Comparison of ENCODE assay signal across 15 cellular contexts in the genomic region with DNA sequence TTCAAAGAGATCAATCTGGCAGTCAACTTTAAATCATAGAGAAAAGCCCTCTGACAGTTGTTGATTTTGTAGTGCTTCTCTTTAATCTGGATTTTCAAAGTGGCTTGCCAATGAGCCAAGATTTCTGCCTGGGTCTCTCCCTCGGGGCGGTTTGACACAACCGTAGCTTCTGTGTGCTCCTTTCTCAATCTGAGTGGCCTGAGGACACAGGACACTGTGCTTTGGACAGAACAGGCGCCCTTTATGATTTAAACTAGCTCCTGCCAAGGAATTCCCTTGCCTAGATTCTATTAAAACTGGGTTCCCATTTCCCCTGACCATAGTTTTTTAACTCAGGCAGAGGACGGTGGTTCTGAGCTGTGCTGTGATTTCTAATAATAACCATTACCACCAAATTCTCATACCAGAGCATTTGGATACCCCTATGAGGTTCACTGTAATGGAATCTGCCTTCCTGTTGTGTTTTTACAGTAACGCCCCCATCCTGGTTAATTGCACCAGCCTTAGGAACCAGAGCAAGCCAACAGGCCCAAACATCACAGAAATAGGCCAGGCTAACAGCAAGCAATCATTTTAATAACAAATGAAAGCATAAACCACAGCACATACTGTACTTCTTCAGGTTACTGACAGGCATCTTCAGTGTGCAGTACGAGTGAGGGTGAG. TPM values are rescaled to one million over a fixed set of nuclear protein-coding genes. Genes with fewer than 3 reads are reported as not detected.
DNase-seq lines count a peak whose midpoint lies in the region; ATAC-seq and TF ChIP-seq lines count a peak whose summit lies in the region.
"Had no signal": no experiment of that assay in that cellular context is flagged by ENCODE, and none has a peak within 500 bp of the region (broad histone marks: within the 10 kb centered on the region; RNA-seq: fewer than 3 reads in every experiment).

No MANE protein-coding gene starts in this region.

- TF ChIP-seq POLR2A in prostate gland (IDR thresholded peaks at IDR 0.05): no peak

- H3K4me3 Mint-ChIP-seq in activated CD4-positive, alpha-beta memory T cell treated with anti-CD3 and anti-CD28 coated beads for 36 hours: no peak overlapping the region

- no peak overlapping the region for H3K4me3 ChIP-seq in AG04450 (ENCODE audit: low read depth, low read length)
- no peak overlapping the region for H3K4me3 ChIP-seq in SJCRH30
- H3K4me3 ChIP-seq in fibroblast of the aortic adventitia (ENCODE audit: low read depth, low read length): no peak overlapping the region
- H3K4me3 ChIP-seq in prostate gland: peak overlapping the region in 1 of 2 donors; percentile 4
- H3K4me3 ChIP-seq: BLaER1 treated with 17β-estradiol and CSF1 and Interleukin-3, amounts not matched to agents 10 nM and 100 nM had no signal

- H3K4me1 ChIP-seq in SJCRH30: peaks cover 20% of the 10 kb centered on the region
- peaks cover 21% of the 10 kb centered on the region for H3K4me1 ChIP-seq in prostate gland (replicated peaks)

- H3K4me1 Mint-ChIP-seq in activated CD4-positive, alpha-beta memory T cell treated with anti-CD3 and anti-CD28 coated beads for 36 hours (ENCODE audit: low read depth): no peaks in the 10 kb centered on the region

- H3K27ac Mint-ChIP-seq in activated CD4-positive, alpha-beta memory T cell treated with anti-CD3 and anti-CD28 coated beads for 36 hours: no peak overlapping the region

- DNase-seq in AG04450 (ENCODE audit: low read depth, low spot score) (no peak), SJCRH30 (no peak), fibroblast of the aortic adventitia (ENCODE audit: low read depth) (peak; percentile 34), prostate gland (ENCODE audit: low spot score) (no peak), T-helper 2 cell (no peak), NCI-H510A (lab: John Stamatoyannopoulos, UW) (no peak)
- DNase-seq in activated CD4-positive, alpha-beta memory T cell treated with anti-CD3 and anti-CD28 coated beads for 36 hours: no peak
- DNase-seq: activated CD4-positive, CD25-positive, alpha-beta regulatory T cell; left colon; MM.1S; NCI-H446 treated with DMSO at 0.1 percent for 48 hours; SHP77 had no signal

- no peak for ATAC-seq in HG03565 (IDR thresholded peaks at IDR 0.05; ENCODE audit: unreplicated experiment)
- ATAC-seq: left colon had no signal

- no peaks in the 10 kb centered on the region for H3K36me3 ChIP-seq in SJCRH30
- no peaks in the 10 kb centered on the region for H3K36me3 ChIP-seq in prostate gland

- no peaks in the 10 kb centered on the region for H3K36me3 Mint-ChIP-seq in activated CD4-positive, alpha-beta memory T cell treated with anti-CD3 and anti-CD28 coated beads for 36 hours

- no peaks in the 10 kb centered on the region for H3K9me3 Mint-ChIP-seq in activated CD4-positive, alpha-beta memory T cell treated with anti-CD3 and anti-CD28 coated beads for 36 hours

- peak overlapping the region; percentile 58 for H3K27ac ChIP-seq in AG04450 (ENCODE audit: low read depth, low read length)
- H3K27ac ChIP-seq in SJCRH30: peak overlapping the region; percentile 23; the same call in 1 of the 2 replicates
- peak overlapping the region; percentile 97 to 100 for H3K27ac ChIP-seq in prostate gland
- H3K27ac ChIP-seq: BLaER1 treated with 17β-estradiol and CSF1 and Interleukin-3, amounts not matched to agents 10 nM and 100 nM; HL-60 had no signal

- WGBS in prostate gland: 23% methylated on average over 7 of the region's 7 CpGs

- POLR2A ChIA-PET in AG04450 (lab: Yijun Ruan, JAX): interaction anchor here (0.6 to 0.9 kb wide), 2 partner anchors 38 to 195 kb away, joined by 7 read pairs; no protein-coding TSS in a partner anchor
- POLR2A ChIA-PET in activated CD4-positive, alpha-beta memory T cell treated with anti-CD3 and anti-CD28 coated beads for 36 hours (lab: Charles Lee): no interaction called here

- peaks cover 29% of the 10 kb centered on the region for H3K27me3 Mint-ChIP-seq in activated CD4-positive, alpha-beta memory T cell treated with anti-CD3 and anti-CD28 coated beads for 36 hours

- no peaks in the 10 kb centered on the region for H3K9me3 ChIP-seq in AG04450 (ENCODE audit: control insufficient read depth, insufficient read depth, low read length)
- no peaks in the 10 kb centered on the region for H3K9me3 ChIP-seq in SJCRH30 (replicated peaks)
- no peaks in the 10 kb centered on the region for H3K9me3 ChIP-seq in prostate gland
- H3K9me3 ChIP-seq: BLaER1 treated with 17β-estradiol and CSF1 and Interleukin-3, amounts not matched to agents 10 nM and 100 nM had no signal

- TF ChIP-seq CTCF in AG04450 (IDR thresholded peaks at IDR 0.05; ENCODE audit: low read depth, low read length): no peak
- no peak for TF ChIP-seq CTCF in fibroblast of the aortic adventitia (IDR thresholded peaks at IDR 0.05; ENCODE audit: insufficient read depth, low read length)
- TF ChIP-seq CTCF in prostate gland (IDR thresholded peaks at IDR 0.05): no peak

- H3K27me3 ChIP-seq in AG04450 (ENCODE audit: control insufficient read depth, insufficient read depth, low read length) (no peaks in the 10 kb centered on the region), SJCRH30 (no peaks in the 10 kb centered on the region), prostate gland (replicated peaks; ENCODE audit: insufficient read depth) (no peaks in the 10 kb centered on the region)

- intact Hi-C loops in prostate gland (cut with DNase I): no loop called here
- intact Hi-C loops in activated CD4-positive, alpha-beta memory T cell treated with anti-CD3 and anti-CD28 coated beads for 36 hours (cut with micrococcal nuclease): loop anchor here (10.0 kb wide), 1 partner anchor 209 kb away; no protein-coding TSS in a partner anchor

- CTCF ChIA-PET in AG04450 (lab: Charles Lee): interaction anchor here (0.6 to 5.7 kb wide), 3 partner anchors 17 to 211 kb away, joined by 3 to 35 read pairs (median 5); no protein-coding TSS in a partner anchor
- CTCF ChIA-PET in activated CD4-positive, alpha-beta memory T cell treated with anti-CD3 and anti-CD28 coated beads for 36 hours (lab: Charles Lee): no interaction called here

RNA-seq across cellular contexts. Expression of gene ZFHX3, which starts 4.0 kb away (rescaled TPM):
- 3.3 and 4.2 TPM in 2 replicates for polyA plus RNA-seq in AG04450 (2011; rRNA removed)
- 11.1 and 12.1 TPM in 2 replicates for polyA minus RNA-seq in AG04450 (2011; rRNA and poly(A)+ RNA removed)
- 4.4 and 5.1 TPM in 2 replicates for total RNA-seq in SJCRH30 (2014; rRNA removed; shearing (Covaris generic))
- total RNA-seq in fibroblast of the aortic adventitia (ENCODE audit: low replicate concordance) (4.8 and 8.1 TPM in 2 replicates), prostate gland (10 to 100 TPM; 51.1 to 53.9 TPM)
- total RNA-seq in activated CD4-positive, alpha-beta memory T cell treated with anti-CD3 and anti-CD28 coated beads for 36 hours: under 1 TPM; 0.21 to 0.68 TPM

Comparison
In these comparisons a context has a peak if more than half of its experiments do, and no peak if none do; other contexts are left out.
1. H3K27ac ChIP-seq: peak in every context shown above with its lines; median percentile 98 in prostate gland; 58 in AG04450; 23 in SJCRH30.